In the genomic region with DNA sequence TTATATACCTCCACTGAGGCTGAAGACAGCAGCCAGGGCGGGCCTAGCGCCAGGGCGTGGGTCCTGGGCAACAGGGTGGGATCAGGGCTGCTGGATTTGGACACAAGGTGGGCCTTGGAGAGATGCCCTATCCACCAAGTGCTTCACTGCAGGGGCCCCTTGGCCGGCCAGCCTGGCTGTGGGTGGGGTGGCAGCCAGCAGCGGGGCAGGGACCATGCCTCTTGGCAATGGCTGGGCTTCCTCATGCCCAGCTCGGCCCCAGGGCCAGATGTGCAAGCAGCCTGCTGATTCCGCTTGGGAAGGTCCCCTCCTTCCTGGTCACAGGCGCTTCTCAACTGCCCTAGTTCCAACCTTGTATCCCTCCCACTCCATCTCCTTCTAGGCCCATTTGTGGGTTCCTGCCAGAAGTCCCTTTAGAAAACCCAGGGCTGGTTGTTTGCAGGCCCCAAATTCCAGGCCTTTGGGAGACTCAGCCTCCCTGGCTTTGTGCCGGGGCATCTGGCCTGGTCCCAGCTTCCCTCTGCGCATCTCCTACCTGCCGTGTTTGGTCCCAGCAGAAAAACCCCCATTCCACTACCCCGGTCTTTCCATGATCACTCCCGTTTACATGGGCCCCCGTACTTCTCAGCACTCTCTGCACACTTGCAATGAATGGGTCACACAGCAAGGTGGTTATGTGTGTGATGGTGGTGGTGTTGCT, we compare ENCODE assay signal across 12 cellular contexts. TPM values are rescaled to one million over a fixed set of nuclear protein-coding genes. Genes with fewer than 3 reads are reported as not detected.
DNase-seq lines count a peak whose midpoint lies in the region; ATAC-seq, FAIRE-seq and TF ChIP-seq lines count a peak whose summit lies in the region.
"Had no signal": no experiment of that assay in that cellular context is flagged by ENCODE, and none has a peak within 500 bp of the region (broad histone marks: within the 10 kb centered on the region; RNA-seq: fewer than 3 reads in every experiment).

No MANE protein-coding gene starts in this region.

- DNase-seq in HFFc6 (no peak), chondrocyte (ENCODE audit: low spot score) (no peak), HepG2 (ENCODE audit: low spot score) (no peak), NCI-H2081 (lab: John Stamatoyannopoulos, UW) (no peak), NK-92 (lab: John Stamatoyannopoulos, UW; ENCODE audit: unreplicated experiment) (no peak), T-helper 2 cell (no peak)
- DNase-seq: activated naive CD4-positive, alpha-beta T cell; Calu3 had no signal

- H3K27me3 Mint-ChIP-seq in HFFc6 (ENCODE audit: insufficient read depth): no peaks in the 10 kb centered on the region
- H3K27me3 Mint-ChIP-seq in chondrocyte (ENCODE audit: low read depth): no peaks in the 10 kb centered on the region
- H3K27me3 Mint-ChIP-seq: stimulated activated naive CD8-positive, alpha-beta T cell treated with anti-CD3 and anti-CD28 coated beads, Interleukin-15, Interleukin-2, amounts not matched to agents 100 ng/mL and 50 ng/mL, for 24 hours had no signal

- H3K36me3 ChIP-seq in HepG2 (replicated peaks in 1 of 2; ENCODE audit: control insufficient read depth in 1 of 2, insufficient read depth in 2 of 2, low read length in 2 of 2): peaks cover 30 to 66% of the 10 kb centered on the region in 2 experiments

- no peak overlapping the region for H3K9ac ChIP-seq in HepG2 (ENCODE audit: insufficient read depth, low read depth, low read length)

- H3K36me3 Mint-ChIP-seq in HFFc6 (ENCODE audit: low read depth) (peaks cover 30% of the 10 kb centered on the region), chondrocyte (ENCODE audit: low read depth) (peaks cover 36% of the 10 kb centered on the region)

- H3K27ac Mint-ChIP-seq in HFFc6 (peak overlapping the region; percentile 84), chondrocyte (ENCODE audit: unreplicated experiment) (peak overlapping the region; percentile 91)
- H3K27ac Mint-ChIP-seq: stimulated activated naive CD8-positive, alpha-beta T cell treated with anti-CD3 and anti-CD28 coated beads, Interleukin-15, Interleukin-2, amounts not matched to agents 100 ng/mL and 50 ng/mL, for 24 hours had no signal

- H3K79me2 ChIP-seq in HepG2 (ENCODE audit: insufficient read depth, low read length): peaks cover 20% of the 10 kb centered on the region

- POLR2A ChIA-PET in HepG2 (lab: Yijun Ruan, JAX): interaction anchor here (1.4 kb wide), 1 partner anchor 15 kb away, joined by 3 read pairs; the partner anchor contains the start of gene KMT5A

- TF ChIP-seq EP300 in HepG2 (IDR thresholded peaks at IDR 0.05; ENCODE audit: low read depth in 2 of 2, low read length in 2 of 2) (no peak), HepG2 (CRISPR knock-in tag; IDR thresholded peaks at IDR 0.05; ENCODE audit: borderline replicate concordance) (no peak)

- in situ Hi-C loops in HepG2 (cut with HindIII; ENCODE audit: extremely low pct_ligation_motif_present, low pct_unique_long_range_greater_than_20kb): no loop called here

- no peak for FAIRE-seq in HepG2 (lab: Jason Lieb, UNC)
- FAIRE-seq: GM19239 had no signal

- ATAC-seq in HepG2 (no peak; the same call in 2 of the 3 replicates), HG02852 (IDR thresholded peaks at IDR 0.05; ENCODE audit: unreplicated experiment) (no peak)

- H3K4me3 ChIP-seq in HepG2 (replicated peaks in 1 of 3; ENCODE audit: insufficient read depth in 1 of 3, low read depth in 2 of 3, low read length in 3 of 3): no peak overlapping the region

- no peaks in the 10 kb centered on the region for H3K27me3 ChIP-seq in HepG2 (ENCODE audit: control insufficient read depth in 1 of 2, insufficient read depth in 2 of 2, low read length in 2 of 2)

- H2AFZ ChIP-seq in HepG2 (ENCODE audit: low read length): no peak overlapping the region

- CTCF ChIA-PET in HepG2 (lab: Yijun Ruan, JAX; ENCODE audit: low intra/inter-chr PET ratio, low total read pairs): no interaction called here

- peaks cover 28% of the 10 kb centered on the region for H3K4me1 Mint-ChIP-seq in HFFc6 (ENCODE audit: low read depth)
- H3K4me1 Mint-ChIP-seq in chondrocyte (ENCODE audit: low read depth): peaks cover 36% of the 10 kb centered on the region

- intact Hi-C loops in HepG2 (cut with micrococcal nuclease; ENCODE audit: unreplicated experiment): no loop called here

- TF ChIP-seq CTCF in HFFc6 (IDR thresholded peaks at IDR 0.05) (no peak), chondrocyte (IDR thresholded peaks at IDR 0.05) (no peak), HepG2 (CRISPR knock-in tag; IDR thresholded peaks at IDR 0.05) (no peak)

- TF ChIP-seq POLR2A in HepG2 (IDR thresholded peaks at IDR 0.05; ENCODE audit: insufficient read depth in 1 of 2, low read depth in 2 of 2, low read length in 2 of 2): no peak

- no peak for TF ChIP-seq RAD21 in HepG2 (CRISPR knock-in tag; IDR thresholded peaks at IDR 0.05)

- BruUV-seq in HepG2 (replicated peaks; lab: Mats Ljungman, UMichigan): no TSS peak

- no peaks in the 10 kb centered on the region for H3K9me3 ChIP-seq in HepG2 (ENCODE audit: low read length)

- no peak overlapping the region for H3K4me2 ChIP-seq in HepG2 (ENCODE audit: low read depth, low read length)

- no peaks in the 10 kb centered on the region for H3K4me1 ChIP-seq in HepG2 (ENCODE audit: insufficient read depth, low read length)

- H3K4me3 Mint-ChIP-seq in HFFc6 (no peak overlapping the region; the same call in 1 of the 2 replicates), chondrocyte (ENCODE audit: unreplicated experiment) (peak overlapping the region; percentile 9)
- H3K4me3 Mint-ChIP-seq: stimulated activated naive CD8-positive, alpha-beta T cell treated with anti-CD3 and anti-CD28 coated beads, Interleukin-15, Interleukin-2, amounts not matched to agents 100 ng/mL and 50 ng/mL, for 24 hours had no signal

- no peaks in the 10 kb centered on the region for H4K20me1 ChIP-seq in HepG2 (ENCODE audit: insufficient read depth, low read length)

- no peak overlapping the region for H3K27ac ChIP-seq in HepG2 (ENCODE audit: extremely low read length, insufficient read depth, low read length)
- H3K27ac ChIP-seq in temporal lobe (ENCODE audit: low read depth, low read length): peak overlapping the region; percentile 85

- H3K9me3 Mint-ChIP-seq in HFFc6: no peaks in the 10 kb centered on the region
- no peaks in the 10 kb centered on the region for H3K9me3 Mint-ChIP-seq in chondrocyte (ENCODE audit: low read depth)
- H3K9me3 Mint-ChIP-seq: stimulated activated naive CD8-positive, alpha-beta T cell treated with anti-CD3 and anti-CD28 coated beads, Interleukin-15, Interleukin-2, amounts not matched to agents 100 ng/mL and 50 ng/mL, for 24 hours had no signal

- WGBS in HepG2 (ENCODE audit: low lambda C conversion rate): 95% methylated on average over 10 of the region's 14 CpGs

RNA-seq across cellular contexts. Expression of gene KMT5A, which starts 15.1 kb away (rescaled TPM):
- total RNA-seq in HFFc6 (2021; fragmentation: NEBNext Ultra II Directional; extraction: Animal tissue kit (Norgen Biotek cat#: 25700)): 10 to 100 TPM; 52.2 to 64.0 (median 61.3) TPM
- total RNA-seq in chondrocyte (43.8 to 49.5 TPM (median 47.1 TPM) in 3 replicates), HepG2 (2016; rRNA removed; fragmentation: Illumina TruSeq; extraction: Trizol) (22.5 and 26.5 TPM in 2 replicates), temporal lobe (22.6 TPM)
- 13.8 and 16.3 TPM in 2 replicates for total RNA-seq in HepG2 (2016; cell fraction: cytosol; rRNA removed; fragmentation: Illumina TruSeq; extraction: Trizol; ENCODE audit: low read depth)
- 16.0 and 25.9 TPM in 2 replicates for total RNA-seq in HepG2 (2016; cell fraction: insoluble cytoplasmic fraction; rRNA removed; fragmentation: Illumina TruSeq; extraction: Trizol)
- 31.1 and 32.8 TPM in 2 replicates for total RNA-seq in HepG2 (2016; cell fraction: membrane; rRNA removed; fragmentation: Illumina TruSeq; extraction: Trizol)
- 17.0 and 22.2 TPM in 2 replicates for total RNA-seq in HepG2 (2016; cell fraction: nucleus; rRNA removed; fragmentation: Illumina TruSeq; extraction: Trizol)
- polyA plus RNA-seq in HepG2 (2011; rRNA removed): 12.4 and 14.0 TPM in 2 replicates
- polyA plus RNA-seq in HepG2 (2011; cell fraction: cytosol; rRNA removed): 10.2 and 11.2 TPM in 2 replicates
- 22.9 and 26.6 TPM in 2 replicates for polyA plus RNA-seq in HepG2 (2011; cell fraction: nucleus; rRNA removed)
- polyA plus RNA-seq in HepG2 (2012): 13.4 and 18.1 TPM in 2 replicates
- polyA plus RNA-seq in HepG2 (2016; cell fraction: cytosol; fragmentation: Illumina TruSeq; extraction: Trizol; ENCODE audit: low read depth): 16.7 and 20.1 TPM in 2 replicates
- 22.9 and 33.7 TPM in 2 replicates for polyA plus RNA-seq in HepG2 (2016; cell fraction: insoluble cytoplasmic fraction; fragmentation: Illumina TruSeq; extraction: Trizol; ENCODE audit: low read depth)
- 35.7 and 39.3 TPM in 2 replicates for polyA plus RNA-seq in HepG2 (2016; cell fraction: membrane; fragmentation: Illumina TruSeq; extraction: Trizol; ENCODE audit: low read depth)
- polyA plus RNA-seq in HepG2 (2016; cell fraction: nucleus; fragmentation: Illumina TruSeq; extraction: Trizol; ENCODE audit: insufficient read depth, low read depth): 49.9 and 50.4 TPM in 2 replicates
- polyA minus RNA-seq in HepG2 (2011; rRNA and poly(A)+ RNA removed; ENCODE audit: low replicate concordance): 6.8 and 27.9 TPM in 2 replicates
- 7.7 and 7.9 TPM in 2 replicates for polyA minus RNA-seq in HepG2 (2011; cell fraction: cytosol; rRNA and poly(A)+ RNA removed)
- 14.9 and 17.4 TPM in 2 replicates for polyA minus RNA-seq in HepG2 (2011; cell fraction: nucleus; rRNA and poly(A)+ RNA removed)

RNA-seq across cellular contexts. Expression of gene SBNO1, which starts 34.4 kb away (rescaled TPM):
- 10 to 100 TPM; 32.3 to 38.2 (median 35.3) TPM for total RNA-seq in HFFc6 (2021; fragmentation: NEBNext Ultra II Directional; extraction: Animal tissue kit (Norgen Biotek cat#: 25700))
- 33.5 to 37.7 TPM (median 37.3 TPM) in 3 replicates for total RNA-seq in chondrocyte
- 40.2 and 69.6 TPM in 2 replicates for total RNA-seq in HepG2 (2016; rRNA removed; fragmentation: Illumina TruSeq; extraction: Trizol)
- total RNA-seq in HepG2 (2016; cell fraction: cytosol; rRNA removed; fragmentation: Illumina TruSeq; extraction: Trizol; ENCODE audit: low read depth): 5.9 and 8.0 TPM in 2 replicates
- 38.7 and 67.2 TPM in 2 replicates for total RNA-seq in HepG2 (2016; cell fraction: insoluble cytoplasmic fraction; rRNA removed; fragmentation: Illumina TruSeq; extraction: Trizol)
- 14.1 and 16.7 TPM in 2 replicates for total RNA-seq in HepG2 (2016; cell fraction: membrane; rRNA removed; fragmentation: Illumina TruSeq; extraction: Trizol)
- total RNA-seq in HepG2 (2016; cell fraction: nucleus; rRNA removed; fragmentation: Illumina TruSeq; extraction: Trizol): 29.6 and 33.9 TPM in 2 replicates
- 8.7 and 10.9 TPM in 2 replicates for polyA plus RNA-seq in HepG2 (2011; rRNA removed)
- 4.5 and 6.6 TPM in 2 replicates for polyA plus RNA-seq in HepG2 (2011; cell fraction: cytosol; rRNA removed)
- 7.7 and 8.7 TPM in 2 replicates for polyA plus RNA-seq in HepG2 (2011; cell fraction: nucleus; rRNA removed)
- polyA plus RNA-seq in HepG2 (2012): 12.0 and 12.8 TPM in 2 replicates
- polyA plus RNA-seq in HepG2 (2016; cell fraction: cytosol; fragmentation: Illumina TruSeq; extraction: Trizol; ENCODE audit: low read depth): 0.65 and 0.78 TPM in 2 replicates
- polyA plus RNA-seq in HepG2 (2016; cell fraction: insoluble cytoplasmic fraction; fragmentation: Illumina TruSeq; extraction: Trizol; ENCODE audit: low read depth): 22.2 and 22.3 TPM in 2 replicates
- polyA plus RNA-seq in HepG2 (2016; cell fraction: membrane; fragmentation: Illumina TruSeq; extraction: Trizol; ENCODE audit: low read depth): 2.0 and 2.5 TPM in 2 replicates
- polyA plus RNA-seq in HepG2 (2016; cell fraction: nucleus; fragmentation: Illumina TruSeq; extraction: Trizol; ENCODE audit: insufficient read depth, low read depth): 20.8 and 22.6 TPM in 2 replicates
- polyA minus RNA-seq in HepG2 (2011; rRNA and poly(A)+ RNA removed; ENCODE audit: low replicate concordance): 14.7 and 18.6 TPM in 2 replicates
- 20.0 and 21.5 TPM in 2 replicates for polyA minus RNA-seq in HepG2 (2011; cell fraction: cytosol; rRNA and poly(A)+ RNA removed)
- polyA minus RNA-seq in HepG2 (2011; cell fraction: nucleus; rRNA and poly(A)+ RNA removed): 22.9 and 23.6 TPM in 2 replicates
- total RNA-seq in temporal lobe: 40.1 TPM

RNA-seq across cellular contexts. Expression of gene RILPL2, which starts 37.4 kb away (rescaled TPM):
- total RNA-seq in HFFc6 (2021; fragmentation: NEBNext Ultra II Directional; extraction: Animal tissue kit (Norgen Biotek cat#: 25700)): 1 to 10 TPM; 4.4 to 6.0 (median 5.5) TPM
- total RNA-seq in chondrocyte: 3.1 to 4.2 TPM (median 3.8 TPM) in 3 replicates
- total RNA-seq in HepG2 (2016; rRNA removed; fragmentation: Illumina TruSeq; extraction: Trizol): 8.1 and 9.1 TPM in 2 replicates
- 2.4 and 2.8 TPM in 2 replicates for total RNA-seq in HepG2 (2016; cell fraction: cytosol; rRNA removed; fragmentation: Illumina TruSeq; extraction: Trizol; ENCODE audit: low read depth)
- total RNA-seq in HepG2 (2016; cell fraction: insoluble cytoplasmic fraction; rRNA removed; fragmentation: Illumina TruSeq; extraction: Trizol): 7.8 and 8.7 TPM in 2 replicates
- 8.4 and 9.7 TPM in 2 replicates for total RNA-seq in HepG2 (2016; cell fraction: membrane; rRNA removed; fragmentation: Illumina TruSeq; extraction: Trizol)
- total RNA-seq in HepG2 (2016; cell fraction: nucleus; rRNA removed; fragmentation: Illumina TruSeq; extraction: Trizol): 2.3 and 3.4 TPM in 2 replicates
- 2.5 and 2.7 TPM in 2 replicates for polyA plus RNA-seq in HepG2 (2011; rRNA removed)
- 2.2 and 2.3 TPM in 2 replicates for polyA plus RNA-seq in HepG2 (2011; cell fraction: cytosol; rRNA removed)
- 0.81 and 0.84 TPM in 2 replicates for polyA plus RNA-seq in HepG2 (2011; cell fraction: nucleus; rRNA removed)
- 2.4 and 2.8 TPM in 2 replicates for polyA plus RNA-seq in HepG2 (2012)
- 3.3 and 3.6 TPM in 2 replicates for polyA plus RNA-seq in HepG2 (2016; cell fraction: cytosol; fragmentation: Illumina TruSeq; extraction: Trizol; ENCODE audit: low read depth)
- polyA plus RNA-seq in HepG2 (2016; cell fraction: insoluble cytoplasmic fraction; fragmentation: Illumina TruSeq; extraction: Trizol; ENCODE audit: low read depth): 11.4 and 12.2 TPM in 2 replicates
- polyA plus RNA-seq in HepG2 (2016; cell fraction: membrane; fragmentation: Illumina TruSeq; extraction: Trizol; ENCODE audit: low read depth): 9.2 and 9.9 TPM in 2 replicates
- 5.3 and 6.0 TPM in 2 replicates for polyA plus RNA-seq in HepG2 (2016; cell fraction: nucleus; fragmentation: Illumina TruSeq; extraction: Trizol; ENCODE audit: insufficient read depth, low read depth)
- 1.0 and 1.6 TPM in 2 replicates for polyA minus RNA-seq in HepG2 (2011; rRNA and poly(A)+ RNA removed; ENCODE audit: low replicate concordance)
- 0.88 and 1.4 TPM in 2 replicates for polyA minus RNA-seq in HepG2 (2011; cell fraction: cytosol; rRNA and poly(A)+ RNA removed)
- polyA minus RNA-seq in HepG2 (2011; cell fraction: nucleus; rRNA and poly(A)+ RNA removed): 0.77 and 0.99 TPM in 2 replicates
- 0.74 TPM for total RNA-seq in temporal lobe

RNA-seq across cellular contexts. Expression of gene SNRNP35, which starts 58.9 kb away (rescaled TPM):
- total RNA-seq in HFFc6 (2021; fragmentation: NEBNext Ultra II Directional; extraction: Animal tissue kit (Norgen Biotek cat#: 25700)): 10 to 100 TPM; 13.0 to 20.0 (median 14.8) TPM
- total RNA-seq in chondrocyte (8.2 to 19.3 TPM (median 9.2 TPM) in 3 replicates), HepG2 (2016; rRNA removed; fragmentation: Illumina TruSeq; extraction: Trizol) (21.9 and 22.6 TPM in 2 replicates), temporal lobe (15.2 TPM)
- total RNA-seq in HepG2 (2016; cell fraction: cytosol; rRNA removed; fragmentation: Illumina TruSeq; extraction: Trizol; ENCODE audit: low read depth): 7.0 and 8.3 TPM in 2 replicates
- 18.1 and 21.0 TPM in 2 replicates for total RNA-seq in HepG2 (2016; cell fraction: insoluble cytoplasmic fraction; rRNA removed; fragmentation: Illumina TruSeq; extraction: Trizol)
- 9.9 and 11.2 TPM in 2 replicates for total RNA-seq in HepG2 (2016; cell fraction: membrane; rRNA removed; fragmentation: Illumina TruSeq; extraction: Trizol)
- total RNA-seq in HepG2 (2016; cell fraction: nucleus; rRNA removed; fragmentation: Illumina TruSeq; extraction: Trizol): 11.3 and 17.7 TPM in 2 replicates
- 11.3 and 11.9 TPM in 2 replicates for polyA plus RNA-seq in HepG2 (2011; rRNA removed)
- 8.2 and 8.4 TPM in 2 replicates for polyA plus RNA-seq in HepG2 (2011; cell fraction: cytosol; rRNA removed)
- 12.3 and 17.8 TPM in 2 replicates for polyA plus RNA-seq in HepG2 (2011; cell fraction: nucleus; rRNA removed)
- polyA plus RNA-seq in HepG2 (2012): 14.7 and 17.5 TPM in 2 replicates
- polyA plus RNA-seq in HepG2 (2016; cell fraction: cytosol; fragmentation: Illumina TruSeq; extraction: Trizol; ENCODE audit: low read depth): 6.3 and 6.7 TPM in 2 replicates
- 27.9 and 29.1 TPM in 2 replicates for polyA plus RNA-seq in HepG2 (2016; cell fraction: insoluble cytoplasmic fraction; fragmentation: Illumina TruSeq; extraction: Trizol; ENCODE audit: low read depth)
- 7.2 and 7.8 TPM in 2 replicates for polyA plus RNA-seq in HepG2 (2016; cell fraction: membrane; fragmentation: Illumina TruSeq; extraction: Trizol; ENCODE audit: low read depth)
- polyA plus RNA-seq in HepG2 (2016; cell fraction: nucleus; fragmentation: Illumina TruSeq; extraction: Trizol; ENCODE audit: insufficient read depth, low read depth): 33.3 and 34.6 TPM in 2 replicates
- polyA minus RNA-seq in HepG2 (2011; rRNA and poly(A)+ RNA removed; ENCODE audit: low replicate concordance): 9.0 and 11.4 TPM in 2 replicates
- 6.2 and 7.6 TPM in 2 replicates for polyA minus RNA-seq in HepG2 (2011; cell fraction: cytosol; rRNA and poly(A)+ RNA removed)
- 14.2 and 18.2 TPM in 2 replicates for polyA minus RNA-seq in HepG2 (2011; cell fraction: nucleus; rRNA and poly(A)+ RNA removed)
